Comparison of ENCODE assay signal across 1 cellular context in the genomic region with DNA sequence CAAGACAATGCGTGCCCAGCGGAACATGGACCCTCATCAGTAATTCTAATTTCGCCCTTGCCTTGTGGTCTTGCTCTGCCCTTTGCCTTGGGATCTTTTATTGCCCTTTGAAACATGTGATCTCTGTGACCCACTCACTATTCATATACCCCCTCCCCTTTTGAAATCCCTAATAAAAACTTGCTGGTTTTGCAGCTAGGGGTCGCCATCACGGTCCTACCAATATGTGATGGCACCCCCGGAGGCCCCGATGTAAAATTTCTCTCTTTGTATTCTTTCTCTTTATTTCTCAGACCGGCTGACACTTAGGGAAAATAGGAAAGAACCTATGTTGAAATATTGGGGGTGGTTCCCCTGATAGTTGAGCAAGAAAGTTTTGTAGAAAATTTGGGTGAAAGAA.
TF ChIP-seq lines count a peak whose summit lies in the region.

No MANE protein-coding gene starts in this region.

TF ChIP-seq in SK-N-SH, 30 proteins besides CTCF, POLR2A, EP300 and RAD21 (continued from another document):
- no peak for TF ChIP-seq TEAD4 (IDR thresholded peaks at IDR 0.05; ENCODE audit: borderline replicate concordance, insufficient read depth)
